ENCODE assay signal across 27 cellular contexts in genomic region chr17:83008526-83008925, GRCh38.
"Had no signal": no experiment of that assay in that cellular context is flagged by ENCODE, and none has a peak within 500 bp of the region (broad histone marks: within the 10 kb centered on the region; RNA-seq: fewer than 3 reads in every experiment).

No MANE protein-coding gene starts in this region.

- H3K27me3 ChIP-seq: adrenal gland, body of pancreas, ovary, sigmoid colon had no signal

- H3K4me3 ChIP-seq: adrenal gland, body of pancreas, ovary, prostate gland, sigmoid colon, thoracic aorta had no signal

- DNase-seq: activated CD4-positive, alpha-beta T cell treated with anti-CD3 and anti-CD28 coated beads for 36 hours; activated CD4-positive, CD25-positive, alpha-beta regulatory T cell; activated CD8-positive, alpha-beta memory T cell treated with anti-CD3 and anti-CD28 coated beads for 24 hours; activated effector memory CD4-positive, alpha-beta T cell treated with anti-CD3 and anti-CD28 coated beads, Interleukin-2, amount 50 U/mL, for 16 hours; activated naive CD4-positive, alpha-beta T cell treated with anti-CD3 and anti-CD28 coated beads for 36 hours; activated naive CD8-positive, alpha-beta T cell treated with anti-CD3 and anti-CD28 coated beads for 36 hours; adrenal gland; aorta; body of pancreas; left cardiac atrium; left ventricle myocardium superior; ovary; retina; sigmoid colon; small intestine; stimulated activated CD4-positive, alpha-beta T cell treated with anti-CD3 and anti-CD28 coated beads, Interleukin-4, amount 100 ng/mL, for 24 hours; trophoblast cell had no signal

- H3K4me3 Mint-ChIP-seq: activated CD4-positive, alpha-beta T cell treated with anti-CD3 and anti-CD28 coated beads for 36 hours; activated naive CD4-positive, alpha-beta T cell treated with anti-CD3 and anti-CD28 coated beads for 36 hours; activated naive CD8-positive, alpha-beta T cell treated with anti-CD3 and anti-CD28 coated beads for 36 hours; activated T-helper 1 cell treated with anti-CD3 and anti-CD28 coated beads, Interleukin-12 subunit alpha, Interleukin-12 subunit beta, Interleukin-2, Interleukin-4 antibody, amounts not matched to agents 30 ng/mL and 10 ng/mL and 1 ng/mL, durations not matched to agents 14 hours and 24 hours and 36 hours; dendritic cell treated with granulocyte-macrophage colony-stimulating factor and Interleukin-4, amounts not matched to agents 40 ng/mL and 50 ng/mL, for 4 days; stimulated activated effector memory CD8-positive, alpha-beta T cell treated with anti-CD3 and anti-CD28 coated beads, Interleukin-12 subunit alpha, Interleukin-12 subunit beta, amount 100 ng/mL, for 72 hours; stimulated activated naive CD8-positive, alpha-beta T cell treated with anti-CD3 and anti-CD28 coated beads, Interleukin-15, Interleukin-2, amounts not matched to agents 100 ng/mL and 50 ng/mL, for 24 hours had no signal

- FAIRE-seq: endometrium, frontal cortex, keratinocyte, small intestine had no signal

- H3K9me3 Mint-ChIP-seq: activated naive CD4-positive, alpha-beta T cell treated with anti-CD3 and anti-CD28 coated beads for 36 hours; activated naive CD8-positive, alpha-beta T cell treated with anti-CD3 and anti-CD28 coated beads for 36 hours; activated T-helper 1 cell treated with anti-CD3 and anti-CD28 coated beads, Interleukin-12 subunit alpha, Interleukin-12 subunit beta, Interleukin-2, Interleukin-4 antibody, amounts not matched to agents 30 ng/mL and 10 ng/mL and 1 ng/mL, durations not matched to agents 14 hours and 24 hours and 36 hours; stimulated activated effector memory CD8-positive, alpha-beta T cell treated with anti-CD3 and anti-CD28 coated beads, Interleukin-12 subunit alpha, Interleukin-12 subunit beta, amount 100 ng/mL, for 72 hours; stimulated activated naive CD8-positive, alpha-beta T cell treated with anti-CD3 and anti-CD28 coated beads, Interleukin-15, Interleukin-2, amounts not matched to agents 100 ng/mL and 50 ng/mL, for 24 hours had no signal

- H3K4me1 Mint-ChIP-seq: activated CD4-positive, alpha-beta T cell treated with anti-CD3 and anti-CD28 coated beads for 36 hours had no signal

- H3K27ac ChIP-seq: adrenal gland, body of pancreas, epithelial cell of prostate, ovary, prostate gland, sigmoid colon, thoracic aorta had no signal

- H3K27me3 Mint-ChIP-seq: activated CD4-positive, alpha-beta T cell treated with anti-CD3 and anti-CD28 coated beads for 36 hours; activated naive CD8-positive, alpha-beta T cell treated with anti-CD3 and anti-CD28 coated beads for 36 hours; dendritic cell treated with granulocyte-macrophage colony-stimulating factor and Interleukin-4, amounts not matched to agents 40 ng/mL and 50 ng/mL, for 4 days; stimulated activated naive CD8-positive, alpha-beta T cell treated with anti-CD3 and anti-CD28 coated beads, Interleukin-15, Interleukin-2, amounts not matched to agents 100 ng/mL and 50 ng/mL, for 24 hours had no signal

- H3K36me3 ChIP-seq: ovary, prostate gland, thoracic aorta had no signal

- H3K9me3 ChIP-seq: adrenal gland, body of pancreas, ovary, prostate gland, sigmoid colon, thoracic aorta had no signal

- H3K4me1 ChIP-seq: adrenal gland, body of pancreas, prostate gland had no signal

- H3K27ac Mint-ChIP-seq: activated CD4-positive, alpha-beta T cell treated with anti-CD3 and anti-CD28 coated beads for 36 hours; activated naive CD4-positive, alpha-beta T cell treated with anti-CD3 and anti-CD28 coated beads for 36 hours; activated naive CD8-positive, alpha-beta T cell treated with anti-CD3 and anti-CD28 coated beads for 36 hours; activated T-helper 1 cell treated with anti-CD3 and anti-CD28 coated beads, Interleukin-12 subunit alpha, Interleukin-12 subunit beta, Interleukin-2, Interleukin-4 antibody, amounts not matched to agents 30 ng/mL and 10 ng/mL and 1 ng/mL, durations not matched to agents 14 hours and 24 hours and 36 hours; dendritic cell treated with granulocyte-macrophage colony-stimulating factor and Interleukin-4, amounts not matched to agents 40 ng/mL and 50 ng/mL, for 4 days; stimulated activated effector memory CD8-positive, alpha-beta T cell treated with anti-CD3 and anti-CD28 coated beads, Interleukin-12 subunit alpha, Interleukin-12 subunit beta, amount 100 ng/mL, for 72 hours; stimulated activated naive CD8-positive, alpha-beta T cell treated with anti-CD3 and anti-CD28 coated beads, Interleukin-15, Interleukin-2, amounts not matched to agents 100 ng/mL and 50 ng/mL, for 24 hours had no signal
